ENCODE assay signal across 15 cellular contexts in genomic region chr15:39434126-39434525, GRCh38.
"Had no signal": no experiment of that assay in that cellular context is flagged by ENCODE, and none has a peak within 500 bp of the region (broad histone marks: within the 10 kb centered on the region; RNA-seq: fewer than 3 reads in every experiment).

No MANE protein-coding gene starts in this region.

- H3K27me3 ChIP-seq: foreskin keratinocyte, vagina had no signal

- DNase-seq: activated CD4-positive, alpha-beta T cell treated with anti-CD3 and anti-CD28 coated beads for 48 hours; activated naive CD4-positive, alpha-beta T cell treated with Interleukin-2 at 50 U/mL for 16 hours; activated naive CD8-positive, alpha-beta T cell treated with anti-CD3 and anti-CD28 coated beads, Interleukin-2, amount 50 U/mL, for 24 hours; central memory CD4-positive, alpha-beta T cell; effector memory CD8-positive, alpha-beta T cell; foreskin keratinocyte; head of caudate nucleus; islet precursor cell; mesenchymal stem cell; posterior cingulate gyrus; stimulated activated CD4-positive, alpha-beta T cell treated with anti-CD3 and anti-CD28 coated beads, Interleukin-15, amount 100 ng/mL, for 24 hours; stimulated activated CD4-positive, alpha-beta T cell treated with anti-CD3 and anti-CD28 coated beads, Interleukin-4, amount 100 ng/mL, for 24 hours had no signal

- H3K36me3 ChIP-seq: vagina had no signal

- H3K4me3 ChIP-seq: vagina had no signal

- H3K27ac ChIP-seq: foreskin keratinocyte, vagina had no signal

- ATAC-seq: activated naive CD8-positive, alpha-beta T cell treated with anti-CD3 and anti-CD28 coated beads, Interleukin-2, amount 50 U/mL, for 24 hours; effector memory CD8-positive, alpha-beta T cell; esophagus mucosa; foreskin keratinocyte; SK-N-SH treated with all-trans-retinoic acid at 6 μM for 48 hours had no signal

- H3K9me3 ChIP-seq: vagina had no signal
